In the genomic region with DNA sequence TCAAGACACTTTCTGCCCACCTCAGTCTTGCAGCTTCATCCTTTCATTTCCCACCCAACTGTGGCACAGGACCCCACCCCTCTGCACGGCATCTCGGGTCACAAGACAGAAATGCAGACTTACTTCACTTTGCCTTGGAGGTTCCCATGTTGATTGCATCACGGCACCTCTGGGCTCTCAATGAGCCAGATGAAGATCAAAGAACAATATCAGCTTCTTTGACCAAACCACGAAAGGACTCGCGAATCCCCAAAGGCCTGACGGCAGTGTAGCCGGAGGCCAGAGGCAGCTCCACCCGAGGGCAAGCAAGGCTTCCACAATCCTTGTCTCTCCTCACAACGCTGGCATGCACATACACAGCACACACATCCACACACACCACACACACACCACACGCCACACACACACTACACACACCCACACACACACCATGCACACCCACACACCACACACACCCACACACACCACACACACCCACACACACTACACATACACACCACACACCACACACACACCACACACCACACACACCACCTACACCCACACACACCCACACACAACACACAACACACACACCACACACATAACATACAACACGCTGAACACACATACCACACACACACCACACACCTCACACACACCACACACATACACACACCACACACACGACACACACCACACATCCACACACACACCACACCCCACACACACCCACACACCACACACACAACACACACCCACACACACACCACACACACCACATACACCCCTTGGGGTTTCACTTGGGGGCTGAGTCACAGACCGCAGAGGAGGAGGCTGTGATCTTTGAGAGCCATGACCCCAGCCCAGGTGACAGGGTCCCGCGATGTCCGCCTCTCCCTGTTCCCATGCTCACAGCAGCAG, we compare ENCODE assay signal across 1 cellular context.
TF ChIP-seq lines count a peak whose summit lies in the region.

No MANE protein-coding gene starts in this region.

TF ChIP-seq in GM12878, 131 proteins besides CTCF, POLR2A, EP300 and RAD21 (continued from another document):
- peak; percentile 91 for TF ChIP-seq BCL11A (IDR thresholded peaks at IDR 0.05; ENCODE audit: low read depth, low read length)
- peak; percentile 18; the same call in 1 of the 2 replicates for TF ChIP-seq WRNIP1 (IDR thresholded peaks at IDR 0.05; ENCODE audit: borderline replicate concordance, low read depth, low read length)
- peak; percentile 88; the same call in 1 of the 2 replicates for TF ChIP-seq MTA3 (IDR thresholded peaks at IDR 0.05; ENCODE audit: borderline replicate concordance, low read length)
- TF ChIP-seq SP1 (IDR thresholded peaks at IDR 0.05; ENCODE audit: low read depth, low read length), result peak; percentile 54
- no peak for TF ChIP-seq RELA (IDR thresholded peaks at IDR 0.05; ENCODE audit: borderline replicate concordance, partially characterized antibody)
- TF ChIP-seq CHD2 (IDR thresholded peaks at IDR 0.05; ENCODE audit: borderline replicate concordance, low read depth, low read length), result peak; percentile 13; the same call in 1 of the 2 replicates
- 0 out of 2 replicates have a peak, but pooled peaks have one; percentile 12 for TF ChIP-seq ZNF24 (IDR thresholded peaks at IDR 0.05)
- TF ChIP-seq RUNX3 (IDR thresholded peaks at IDR 0.05; ENCODE audit: low read length), result peak; percentile 99
- TF ChIP-seq FOXK2 (IDR thresholded peaks at IDR 0.05), result peak; percentile 32; the same call in 1 of the 2 replicates
- TF ChIP-seq YY1 (IDR thresholded peaks at IDR 0.05; ENCODE audit: low read depth, low read length), result no peak
- no peak; the same call in none of the 2 replicates for TF ChIP-seq ZNF217 (IDR thresholded peaks at IDR 0.05)
- no peak; the same call in 1 of the 2 replicates for TF ChIP-seq HCFC1 (IDR thresholded peaks at IDR 0.05; ENCODE audit: low read length)
- TF ChIP-seq STAT1 (conservative IDR thresholded peaks at IDR 0.05), result no peak
- 0 out of 2 replicates have a peak, but pooled peaks have one; percentile 9 for TF ChIP-seq SMC3 (IDR thresholded peaks at IDR 0.05; ENCODE audit: borderline replicate concordance, low read length)
- TF ChIP-seq TCF12 (IDR thresholded peaks at IDR 0.05; ENCODE audit: low read depth, low read length), result peak; percentile 70; the same call in 1 of the 2 replicates
- peak; percentile 90 for TF ChIP-seq NR2F1 (conservative IDR thresholded peaks at IDR 0.05)
- TF ChIP-seq SMARCA5 (IDR thresholded peaks at IDR 0.05), result peak; percentile 89
- peak; percentile 96 for TF ChIP-seq ATF7 (IDR thresholded peaks at IDR 0.05; ENCODE audit: low read depth)
- peak; percentile 93 for TF ChIP-seq PAX5 (IDR thresholded peaks at IDR 0.05; ENCODE audit: borderline replicate concordance, low read depth, low read length)
- TF ChIP-seq BHLHE40 (IDR thresholded peaks at IDR 0.05; ENCODE audit: borderline replicate concordance in 1 of 2, low read depth in 2 of 2, low read length in 1 of 2), result peak; percentile 40 to 69; a peak in 3 of 4 replicates
- TF ChIP-seq CREB1 (IDR thresholded peaks at IDR 0.05; ENCODE audit: low read depth), result 0 out of 2 replicates have a peak, but pooled peaks have one; percentile 34
- TF ChIP-seq, protein P1, sequence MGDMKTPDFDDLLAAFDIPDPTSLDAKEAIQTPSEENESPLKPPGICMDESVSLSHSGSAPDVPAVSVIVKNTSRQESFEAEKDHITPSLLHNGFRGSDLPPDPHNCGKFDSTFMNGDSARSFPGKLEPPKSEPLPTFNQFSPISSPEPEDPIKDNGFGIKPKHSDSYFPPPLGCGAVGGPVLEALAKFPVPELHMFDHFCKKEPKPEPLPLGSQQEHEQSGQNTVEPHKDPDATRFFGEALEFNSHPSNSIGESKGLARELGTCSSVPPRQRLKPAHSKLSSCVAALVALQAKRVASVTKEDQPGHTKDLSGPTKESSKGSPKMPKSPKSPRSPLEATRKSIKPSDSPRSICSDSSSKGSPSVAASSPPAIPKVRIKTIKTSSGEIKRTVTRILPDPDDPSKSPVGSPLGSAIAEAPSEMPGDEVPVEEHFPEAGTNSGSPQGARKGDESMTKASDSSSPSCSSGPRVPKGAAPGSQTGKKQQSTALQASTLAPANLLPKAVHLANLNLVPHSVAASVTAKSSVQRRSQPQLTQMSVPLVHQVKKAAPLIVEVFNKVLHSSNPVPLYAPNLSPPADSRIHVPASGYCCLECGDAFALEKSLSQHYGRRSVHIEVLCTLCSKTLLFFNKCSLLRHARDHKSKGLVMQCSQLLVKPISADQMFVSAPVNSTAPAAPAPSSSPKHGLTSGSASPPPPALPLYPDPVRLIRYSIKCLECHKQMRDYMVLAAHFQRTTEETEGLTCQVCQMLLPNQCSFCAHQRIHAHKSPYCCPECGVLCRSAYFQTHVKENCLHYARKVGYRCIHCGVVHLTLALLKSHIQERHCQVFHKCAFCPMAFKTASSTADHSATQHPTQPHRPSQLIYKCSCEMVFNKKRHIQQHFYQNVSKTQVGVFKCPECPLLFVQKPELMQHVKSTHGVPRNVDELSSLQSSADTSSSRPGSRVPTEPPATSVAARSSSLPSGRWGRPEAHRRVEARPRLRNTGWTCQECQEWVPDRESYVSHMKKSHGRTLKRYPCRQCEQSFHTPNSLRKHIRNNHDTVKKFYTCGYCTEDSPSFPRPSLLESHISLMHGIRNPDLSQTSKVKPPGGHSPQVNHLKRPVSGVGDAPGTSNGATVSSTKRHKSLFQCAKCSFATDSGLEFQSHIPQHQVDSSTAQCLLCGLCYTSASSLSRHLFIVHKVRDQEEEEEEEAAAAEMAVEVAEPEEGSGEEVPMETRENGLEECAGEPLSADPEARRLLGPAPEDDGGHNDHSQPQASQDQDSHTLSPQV (IDR thresholded peaks at IDR 0.05), result 0 out of 2 replicates have a peak, but pooled peaks have one; percentile 3
- peak; percentile 59 for TF ChIP-seq IRF4 (IDR thresholded peaks at IDR 0.05; ENCODE audit: low read depth, low read length)
- TF ChIP-seq TAF1 (IDR thresholded peaks at IDR 0.05; ENCODE audit: borderline replicate concordance, low read depth, low read length), result 0 out of 2 replicates have a peak, but pooled peaks have one; percentile 9
- TF ChIP-seq DPF2 (IDR thresholded peaks at IDR 0.05), result peak; percentile 89
- TF ChIP-seq, protein P2, sequence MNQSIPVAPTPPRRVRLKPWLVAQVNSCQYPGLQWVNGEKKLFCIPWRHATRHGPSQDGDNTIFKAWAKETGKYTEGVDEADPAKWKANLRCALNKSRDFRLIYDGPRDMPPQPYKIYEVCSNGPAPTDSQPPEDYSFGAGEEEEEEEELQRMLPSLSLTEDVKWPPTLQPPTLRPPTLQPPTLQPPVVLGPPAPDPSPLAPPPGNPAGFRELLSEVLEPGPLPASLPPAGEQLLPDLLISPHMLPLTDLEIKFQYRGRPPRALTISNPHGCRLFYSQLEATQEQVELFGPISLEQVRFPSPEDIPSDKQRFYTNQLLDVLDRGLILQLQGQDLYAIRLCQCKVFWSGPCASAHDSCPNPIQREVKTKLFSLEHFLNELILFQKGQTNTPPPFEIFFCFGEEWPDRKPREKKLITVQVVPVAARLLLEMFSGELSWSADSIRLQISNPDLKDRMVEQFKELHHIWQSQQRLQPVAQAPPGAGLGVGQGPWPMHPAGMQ (IDR thresholded peaks at IDR 0.05; ENCODE audit: borderline replicate concordance), result peak; percentile 54
- TF ChIP-seq, protein P3, sequence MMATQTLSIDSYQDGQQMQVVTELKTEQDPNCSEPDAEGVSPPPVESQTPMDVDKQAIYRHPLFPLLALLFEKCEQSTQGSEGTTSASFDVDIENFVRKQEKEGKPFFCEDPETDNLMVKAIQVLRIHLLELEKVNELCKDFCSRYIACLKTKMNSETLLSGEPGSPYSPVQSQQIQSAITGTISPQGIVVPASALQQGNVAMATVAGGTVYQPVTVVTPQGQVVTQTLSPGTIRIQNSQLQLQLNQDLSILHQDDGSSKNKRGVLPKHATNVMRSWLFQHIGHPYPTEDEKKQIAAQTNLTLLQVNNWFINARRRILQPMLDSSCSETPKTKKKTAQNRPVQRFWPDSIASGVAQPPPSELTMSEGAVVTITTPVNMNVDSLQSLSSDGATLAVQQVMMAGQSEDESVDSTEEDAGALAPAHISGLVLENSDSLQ (IDR thresholded peaks at IDR 0.05), result peak; percentile 31; the same call in 1 of the 2 replicates
- no peak for TF ChIP-seq SIX5 (IDR thresholded peaks at IDR 0.05; ENCODE audit: low read depth, low read length, severe bottlenecking)
- peak; percentile 80; the same call in 1 of the 2 replicates for TF ChIP-seq ZBED1 (IDR thresholded peaks at IDR 0.05; ENCODE audit: borderline replicate concordance)
